Comparison of ENCODE assay signal across 8 cellular contexts in the genomic region with DNA sequence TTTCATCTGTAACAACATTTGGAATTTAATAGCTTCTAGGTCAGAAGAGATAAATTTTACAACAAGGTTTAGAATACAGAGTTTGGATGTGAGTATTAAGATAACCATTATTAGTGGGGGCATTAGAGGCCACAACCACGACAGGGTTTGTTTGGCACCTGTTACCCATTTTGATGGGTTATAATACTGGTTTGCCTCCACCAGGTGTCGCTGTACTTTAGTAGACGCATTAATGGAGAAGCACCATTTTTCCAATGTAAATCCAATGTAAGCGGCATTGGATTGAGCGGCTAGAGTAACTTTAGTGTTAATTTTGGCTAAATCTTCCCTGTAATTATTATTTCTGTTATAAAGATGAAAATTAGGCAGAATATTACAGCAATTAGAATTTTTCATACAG.
DNase-seq lines count a peak whose midpoint lies in the region; ATAC-seq, FAIRE-seq and TF ChIP-seq lines count a peak whose summit lies in the region.

No MANE protein-coding gene starts in this region.

- DNase-seq in heart right ventricle (no peak), right atrium auricular region (ENCODE audit: low spot score) (no peak), nephron progenitor cell (peak; percentile 49), GM12891 (ENCODE audit: insufficient read length, low spot score) (no peak), NCI-H510A treated with DMSO at 0.1 percent for 48 hours (lab: John Stamatoyannopoulos, UW) (no peak)
- peak; percentile 27 for DNase-seq in activated CD8-positive, alpha-beta T cell treated with anti-CD3 and anti-CD28 coated beads, Interleukin-2, amount 10 ng/mL, durations not matched to agents 7 days and 5 days

- no peaks in the 10 kb centered on the region for H3K27me3 Mint-ChIP-seq in activated CD8-positive, alpha-beta T cell treated with anti-CD3 and anti-CD28 coated beads, Interleukin-2, amount 10 ng/mL, durations not matched to agents 7 days and 5 days (ENCODE audit: low read depth)
- no peaks in the 10 kb centered on the region for H3K27me3 Mint-ChIP-seq in nephron progenitor cell (ENCODE audit: low read depth, poor library complexity)

- POLR2A ChIA-PET in activated CD8-positive, alpha-beta T cell treated with anti-CD3 and anti-CD28 coated beads, Interleukin-2, amount 10 ng/mL, durations not matched to agents 7 days and 5 days (lab: Charles Lee) = no interaction called here

- CTCF ChIA-PET in activated CD8-positive, alpha-beta T cell treated with anti-CD3 and anti-CD28 coated beads, Interleukin-2, amount 10 ng/mL, durations not matched to agents 7 days and 5 days (lab: Charles Lee) = no interaction called here

- intact Hi-C loops in heart right ventricle (cut with DNase I) = loop anchor here in 1 of 10 donors (10.0 kb wide), 1 partner anchor 488 kb away; a partner anchor contains a TSS

- H3K4me3 Mint-ChIP-seq in activated CD8-positive, alpha-beta T cell treated with anti-CD3 and anti-CD28 coated beads, Interleukin-2, amount 10 ng/mL, durations not matched to agents 7 days and 5 days = no peak overlapping the region
- H3K4me3 Mint-ChIP-seq in nephron progenitor cell = no peak overlapping the region

- no peak overlapping the region for H3K27ac Mint-ChIP-seq in activated CD8-positive, alpha-beta T cell treated with anti-CD3 and anti-CD28 coated beads, Interleukin-2, amount 10 ng/mL, durations not matched to agents 7 days and 5 days
- no peak overlapping the region for H3K27ac Mint-ChIP-seq in nephron progenitor cell

- H3K4me3 ChIP-seq in heart right ventricle (no peak overlapping the region), right atrium auricular region (no peak overlapping the region)

- H3K27me3 ChIP-seq in heart right ventricle (peaks cover 0 to 3% (median 0%) of the 10 kb centered on the region in 7 donors), right atrium auricular region (no peaks in the 10 kb centered on the region)

- H3K36me3 ChIP-seq in heart right ventricle (no peaks in the 10 kb centered on the region), right atrium auricular region (no peaks in the 10 kb centered on the region)

- no peak for TF ChIP-seq EP300 in Ishikawa (IDR thresholded peaks at IDR 0.05; ENCODE audit: borderline replicate concordance)

- WGBS in heart right ventricle, 2 donors = 33 to 37% methylated on average over 5 of the region's 5 CpGs

- no peak for TF ChIP-seq POLR2A in GM12891 (IDR thresholded peaks at IDR 0.05; ENCODE audit: low read depth, low read length)

- H3K9me3 ChIP-seq in heart right ventricle (no peaks in the 10 kb centered on the region), right atrium auricular region (no peaks in the 10 kb centered on the region)

- no peak for ATAC-seq in heart right ventricle
- ATAC-seq in activated CD8-positive, alpha-beta T cell treated with anti-CD3 and anti-CD28 coated beads, Interleukin-2, amount 10 ng/mL, durations not matched to agents 7 days and 5 days = no peak
- ATAC-seq in HG02571 (IDR thresholded peaks at IDR 0.05; ENCODE audit: unreplicated experiment) = no peak

- H3K9me3 Mint-ChIP-seq in activated CD8-positive, alpha-beta T cell treated with anti-CD3 and anti-CD28 coated beads, Interleukin-2, amount 10 ng/mL, durations not matched to agents 7 days and 5 days (ENCODE audit: insufficient read depth) = no peaks in the 10 kb centered on the region
- peaks cover 14% of the 10 kb centered on the region for H3K9me3 Mint-ChIP-seq in nephron progenitor cell

- no peak overlapping the region for H3K27ac ChIP-seq in heart right ventricle
- H3K27ac ChIP-seq in right atrium auricular region = no peak overlapping the region

- peak; percentile 46 for TF ChIP-seq RAD21 in Ishikawa (IDR thresholded peaks at IDR 0.05; ENCODE audit: low read depth)

- H3K4me1 ChIP-seq in heart right ventricle (no peaks in the 10 kb centered on the region), right atrium auricular region (no peaks in the 10 kb centered on the region)

- H3K4me1 Mint-ChIP-seq in activated CD8-positive, alpha-beta T cell treated with anti-CD3 and anti-CD28 coated beads, Interleukin-2, amount 10 ng/mL, durations not matched to agents 7 days and 5 days (ENCODE audit: low read depth) = no peaks in the 10 kb centered on the region
- peaks cover 4% of the 10 kb centered on the region for H3K4me1 Mint-ChIP-seq in nephron progenitor cell

- peak in 7 of 9 donors; percentile 24 to 49 (median 34) for TF ChIP-seq CTCF in heart right ventricle (IDR thresholded peaks at IDR 0.05)
- peak in 1 of 2 donors; percentile 46 for TF ChIP-seq CTCF in right atrium auricular region (IDR thresholded peaks at IDR 0.05)
- TF ChIP-seq CTCF in nephron progenitor cell (IDR thresholded peaks at IDR 0.05) = peak; percentile 65

- no peak for FAIRE-seq in GM12891 (lab: Jason Lieb, UNC)

- H3K36me3 Mint-ChIP-seq in activated CD8-positive, alpha-beta T cell treated with anti-CD3 and anti-CD28 coated beads, Interleukin-2, amount 10 ng/mL, durations not matched to agents 7 days and 5 days (ENCODE audit: low read depth) = no peaks in the 10 kb centered on the region
- H3K36me3 Mint-ChIP-seq in nephron progenitor cell (ENCODE audit: low read depth) = no peaks in the 10 kb centered on the region

TF ChIP-seq in Ishikawa, 13 proteins besides CTCF, POLR2A, EP300 and RAD21 (continues in another document):
- TF ChIP-seq, protein P1, sequence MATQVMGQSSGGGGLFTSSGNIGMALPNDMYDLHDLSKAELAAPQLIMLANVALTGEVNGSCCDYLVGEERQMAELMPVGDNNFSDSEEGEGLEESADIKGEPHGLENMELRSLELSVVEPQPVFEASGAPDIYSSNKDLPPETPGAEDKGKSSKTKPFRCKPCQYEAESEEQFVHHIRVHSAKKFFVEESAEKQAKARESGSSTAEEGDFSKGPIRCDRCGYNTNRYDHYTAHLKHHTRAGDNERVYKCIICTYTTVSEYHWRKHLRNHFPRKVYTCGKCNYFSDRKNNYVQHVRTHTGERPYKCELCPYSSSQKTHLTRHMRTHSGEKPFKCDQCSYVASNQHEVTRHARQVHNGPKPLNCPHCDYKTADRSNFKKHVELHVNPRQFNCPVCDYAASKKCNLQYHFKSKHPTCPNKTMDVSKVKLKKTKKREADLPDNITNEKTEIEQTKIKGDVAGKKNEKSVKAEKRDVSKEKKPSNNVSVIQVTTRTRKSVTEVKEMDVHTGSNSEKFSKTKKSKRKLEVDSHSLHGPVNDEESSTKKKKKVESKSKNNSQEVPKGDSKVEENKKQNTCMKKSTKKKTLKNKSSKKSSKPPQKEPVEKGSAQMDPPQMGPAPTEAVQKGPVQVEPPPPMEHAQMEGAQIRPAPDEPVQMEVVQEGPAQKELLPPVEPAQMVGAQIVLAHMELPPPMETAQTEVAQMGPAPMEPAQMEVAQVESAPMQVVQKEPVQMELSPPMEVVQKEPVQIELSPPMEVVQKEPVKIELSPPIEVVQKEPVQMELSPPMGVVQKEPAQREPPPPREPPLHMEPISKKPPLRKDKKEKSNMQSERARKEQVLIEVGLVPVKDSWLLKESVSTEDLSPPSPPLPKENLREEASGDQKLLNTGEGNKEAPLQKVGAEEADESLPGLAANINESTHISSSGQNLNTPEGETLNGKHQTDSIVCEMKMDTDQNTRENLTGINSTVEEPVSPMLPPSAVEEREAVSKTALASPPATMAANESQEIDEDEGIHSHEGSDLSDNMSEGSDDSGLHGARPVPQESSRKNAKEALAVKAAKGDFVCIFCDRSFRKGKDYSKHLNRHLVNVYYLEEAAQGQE (IDR thresholded peaks at IDR 0.05; ENCODE audit: low read depth) = no peak
- TF ChIP-seq TAF1 (IDR thresholded peaks at IDR 0.05; ENCODE audit: low read depth) (no peak), ZBTB7A (IDR thresholded peaks at IDR 0.05; ENCODE audit: low read depth) (no peak), FOXM1 (IDR thresholded peaks at IDR 0.05; ENCODE audit: borderline replicate concordance, low read depth) (no peak)
- TF ChIP-seq, protein P2, sequence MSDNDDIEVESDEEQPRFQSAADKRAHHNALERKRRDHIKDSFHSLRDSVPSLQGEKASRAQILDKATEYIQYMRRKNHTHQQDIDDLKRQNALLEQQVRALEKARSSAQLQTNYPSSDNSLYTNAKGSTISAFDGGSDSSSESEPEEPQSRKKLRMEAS (IDR thresholded peaks at IDR 0.05) = no peak

TF ChIP-seq in GM12891, 5 proteins besides CTCF, POLR2A, EP300 and RAD21:
- no peak for TF ChIP-seq PAX5 (IDR thresholded peaks at IDR 0.05; ENCODE audit: insufficient read depth, low read length, severe bottlenecking)
- TF ChIP-seq POU2F2 (IDR thresholded peaks at IDR 0.05; ENCODE audit: low read depth, low read length) = no peak

Comparison
In these comparisons a context has a peak if more than half of its experiments do, and no peak if none do; other contexts are left out.
1. DNase-seq: peak in activated CD8-positive, alpha-beta T cell treated with anti-CD3 and anti-CD28 coated beads, Interleukin-2, amount 10 ng/mL, durations not matched to agents 7 days and 5 days (single experiment) and nephron progenitor cell (single experiment); none in heart right ventricle (0 of 2), right atrium auricular region (single experiment), GM12891 (single experiment) and NCI-H510A treated with DMSO at 0.1 percent for 48 hours (single experiment).